In the genomic region with DNA sequence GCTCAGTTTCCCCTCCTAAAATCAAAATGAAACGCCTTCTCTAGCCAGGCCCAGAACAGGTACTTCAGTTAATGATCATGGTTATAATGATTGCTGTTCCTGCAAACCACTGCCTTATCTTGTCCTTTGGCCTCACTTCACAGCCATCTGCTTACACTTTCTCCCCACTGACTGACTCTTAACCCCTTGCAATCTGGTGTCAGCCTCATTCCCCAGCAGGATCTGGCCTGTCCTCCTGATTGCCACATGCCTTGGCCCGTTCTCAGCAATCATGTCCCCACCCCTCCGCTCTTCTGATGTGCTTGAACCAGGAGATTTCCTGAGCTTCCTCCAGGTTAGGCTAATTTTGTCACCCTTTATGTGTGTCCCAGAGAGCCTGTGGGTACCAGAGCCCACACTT, we compare ENCODE assay signal across 17 cellular contexts.
"Had no signal": no experiment of that assay in that cellular context is flagged by ENCODE, and none has a peak within 500 bp of the region (broad histone marks: within the 10 kb centered on the region; RNA-seq: fewer than 3 reads in every experiment).

No MANE protein-coding gene starts in this region.

- DNase-seq: activated CD4-positive, alpha-beta T cell treated with anti-CD3 and anti-CD28 coated beads, Interleukin-2, amount 50 U/mL, for 4 hours; activated CD8-positive, alpha-beta memory T cell treated with anti-CD3 and anti-CD28 coated beads for 24 hours; activated CD8-positive, alpha-beta memory T cell treated with anti-CD3 and anti-CD28 coated beads, Interleukin-2, amount 50 U/mL, for 4 hours; activated naive CD4-positive, alpha-beta T cell; activated T-cell treated with anti-CD3 and anti-CD28 coated beads, Interleukin-2, amount 50 U/mL, for 4 hours; amniotic stem cell; heart right ventricle; left colon; lower lobe of right lung; naive thymus-derived CD4-positive, alpha-beta T cell; posterior cingulate gyrus; stimulated activated CD4-positive, alpha-beta T cell treated with anti-CD3 and anti-CD28 coated beads, Interleukin-15, amount 100 ng/mL, for 24 hours; stomach; T-helper 9 cell had no signal

- ATAC-seq: activated T-cell treated with anti-CD3 and anti-CD28 coated beads, Interleukin-2, amount 50 U/mL, for 4 hours; heart right ventricle; left colon; lower lobe of right lung; naive thymus-derived CD4-positive, alpha-beta T cell; sciatic nerve; stimulated activated memory B cell treated with anti-CD40 and anti-IgM and Interleukin-4, amounts not matched to agents 10 μg/mL and 1 μg/mL and 100 μg/mL, for 72 hours; WTC11 had no signal
